ENCODE assay signal across 15 cellular contexts in genomic region chr18:28075501-28075900, GRCh38.
DNase-seq lines count a peak whose midpoint lies in the region; ATAC-seq, FAIRE-seq and TF ChIP-seq lines count a peak whose summit lies in the region.
"Had no signal": no experiment of that assay in that cellular context is flagged by ENCODE, and none has a peak within 500 bp of the region (broad histone marks: within the 10 kb centered on the region; RNA-seq: fewer than 3 reads in every experiment).

No MANE protein-coding gene starts in this region.

- H3K4ac ChIP-seq in H1 (replicated peaks; ENCODE audit: insufficient read length, low read depth, low read length) (no peak overlapping the region), mesendoderm (ENCODE audit: low read depth, low read length) (peak overlapping the region; percentile 91), neuronal stem cell (ENCODE audit: low read length) (no peak overlapping the region)

- no peak overlapping the region for H3K18ac ChIP-seq in H1 (ENCODE audit: extremely low read depth, low read length)
- peak overlapping the region; percentile 97 for H3K18ac ChIP-seq in mesendoderm (ENCODE audit: low read length)
- H3K18ac ChIP-seq in neuronal stem cell (ENCODE audit: low read length), result no peak overlapping the region

- no peak overlapping the region for H4K5ac ChIP-seq in H1 (ENCODE audit: insufficient read length, low read depth, low read length)
- H4K5ac ChIP-seq in mesendoderm (ENCODE audit: low read length), result no peak overlapping the region

- no peaks in the 10 kb centered on the region for H3K36me3 ChIP-seq in H1 (ENCODE audit: control insufficient read depth in 2 of 4, insufficient read depth in 4 of 4, low read length in 3 of 4)
- no peaks in the 10 kb centered on the region for H3K36me3 ChIP-seq in mesendoderm (ENCODE audit: control insufficient read depth, insufficient read depth, low read length)
- peaks cover 0 to 8% of the 10 kb centered on the region in 2 donors for H3K36me3 ChIP-seq in neuronal stem cell (replicated peaks in 1 of 2; ENCODE audit: control insufficient read depth in 2 of 2, insufficient read depth in 2 of 2, low read length in 2 of 2)
- H3K36me3 ChIP-seq: adrenal gland; BLaER1 treated with 17β-estradiol and CSF1 and Interleukin-3, amounts not matched to agents 10 nM and 100 nM had no signal

- no peaks in the 10 kb centered on the region for H3K23me2 ChIP-seq in H1 (ENCODE audit: low read depth, low read length)

- H3K4me2 ChIP-seq in H1 (ENCODE audit: insufficient read depth in 1 of 2, low read depth in 2 of 2, low read length in 2 of 2) (no peak overlapping the region), mesendoderm (ENCODE audit: low read length) (no peak overlapping the region), neuronal stem cell (ENCODE audit: insufficient read depth, low read length, poor library complexity, severe bottlenecking) (no peak overlapping the region)
- H3K4me2 ChIP-seq: BLaER1 treated with 17β-estradiol and CSF1 and Interleukin-3, amounts not matched to agents 10 nM and 100 nM had no signal

- ATAC-seq in HG03108 (IDR thresholded peaks at IDR 0.05; ENCODE audit: unreplicated experiment), result no peak
- no peak for ATAC-seq in activated CD4-positive, CD25-positive, alpha-beta regulatory T cell treated with anti-CD3 and anti-CD28 coated beads, Interleukin-2, amount 50 U/mL, for 24 hours
- ATAC-seq: effector memory CD8-positive, alpha-beta T cell had no signal

- H3K27me3 ChIP-seq in H1 (replicated peaks in 1 of 4; ENCODE audit: control insufficient read depth in 3 of 4, extremely low read depth in 1 of 4, insufficient read depth in 3 of 4, low read length in 3 of 4) (no peaks in the 10 kb centered on the region), mesendoderm (ENCODE audit: insufficient read depth, low read length, poor library complexity) (no peaks in the 10 kb centered on the region), neuronal stem cell (ENCODE audit: control insufficient read depth in 3 of 3, insufficient read depth in 3 of 3, low read depth in 1 of 3, low read length in 3 of 3) (no peaks in the 10 kb centered on the region)
- H3K27me3 ChIP-seq: adrenal gland; BLaER1 treated with 17β-estradiol and CSF1 and Interleukin-3, amounts not matched to agents 10 nM and 100 nM had no signal

- H2AK5ac ChIP-seq in H1 (ENCODE audit: low read depth, low read length) (no peak overlapping the region), mesendoderm (ENCODE audit: low read length) (no peak overlapping the region), neuronal stem cell (ENCODE audit: low read depth, low read length) (no peak overlapping the region)

- H3K9ac ChIP-seq in H1 (replicated peaks in 1 of 4; ENCODE audit: extremely low read depth in 1 of 4, low read depth in 3 of 4, low read length in 3 of 4) (no peak overlapping the region), mesendoderm (ENCODE audit: low read length) (no peak overlapping the region), neuronal stem cell (ENCODE audit: low read depth, low read length, poor library complexity) (no peak overlapping the region)
- H3K9ac ChIP-seq: BLaER1 treated with 17β-estradiol and CSF1 and Interleukin-3, amounts not matched to agents 10 nM and 100 nM; parathyroid adenoma had no signal

- H2BK15ac ChIP-seq in H1 (ENCODE audit: low read length) (no peak overlapping the region), mesendoderm (replicated peaks; ENCODE audit: low read depth) (peak overlapping the region; percentile 36), neuronal stem cell (ENCODE audit: low read length) (no peak overlapping the region)

- no peak overlapping the region for H2BK20ac ChIP-seq in H1 (ENCODE audit: low read length)

- no peak for TF ChIP-seq RAD21 in H1 (IDR thresholded peaks at IDR 0.05 in 1 of 2, conservative IDR thresholded peaks at IDR 0.05 in 1 of 2; ENCODE audit: low read depth in 2 of 2, low read length in 2 of 2)

- H2AFZ ChIP-seq in H1 (ENCODE audit: low read length) (no peak overlapping the region), neuronal stem cell (ENCODE audit: low read length) (no peak overlapping the region)
- H2AFZ ChIP-seq: parathyroid adenoma had no signal

- TF ChIP-seq POLR2A in H1 (IDR thresholded peaks at IDR 0.05; ENCODE audit: control extremely low read depth in 1 of 2, low read depth in 2 of 2, low read length in 2 of 2), result no peak

- WGBS in H1 (ENCODE audit: extremely low coverage in 1 of 2, insufficient coverage in 1 of 2, insufficient read length in 1 of 2, insufficient replicate concordance in 2 of 2, low coverage in 1 of 2, low lambda C conversion rate in 2 of 2, missing lambda C conversion rate in 1 of 2), 2 experiments, result 86% methylated on average over 3 of the region's 3 CpGs; no CpG with 5 or more reads in 1 of the 2 experiments
- no CpG with 5 or more reads among the region's 3 CpGs for WGBS in mesendoderm (ENCODE audit: extremely low coverage, insufficient coverage, low lambda C conversion rate)
- no CpG with 5 or more reads among the region's 3 CpGs for WGBS in neuronal stem cell (ENCODE audit: extremely low coverage in 2 of 2, insufficient read length in 2 of 2, insufficient replicate concordance in 1 of 2), 2 donors

- H3K4me1 ChIP-seq in H1 (replicated peaks in 1 of 4; ENCODE audit: control insufficient read depth in 3 of 4, insufficient read depth in 4 of 4, low read length in 3 of 4) (peaks cover 0 to 7% (median 3%) of the 10 kb centered on the region in 4 experiments; a peak in 5 of 7 replicates), mesendoderm (ENCODE audit: control insufficient read depth, low read depth, low read length) (peaks cover 31% of the 10 kb centered on the region), neuronal stem cell (ENCODE audit: control insufficient read depth in 2 of 2, insufficient read depth in 1 of 2, low read depth in 1 of 2, low read length in 2 of 2) (peaks cover 12 to 13% of the 10 kb centered on the region in 2 donors)

- H2BK120ac ChIP-seq in H1 (replicated peaks; ENCODE audit: low read depth, low read length) (no peak overlapping the region), mesendoderm (ENCODE audit: low read depth, low read length) (no peak overlapping the region), neuronal stem cell (ENCODE audit: low read depth, low read length) (no peak overlapping the region)

- POLR2A ChIA-PET in H1 (lab: Charles Lee; ENCODE audit: partially characterized antibody), result no interaction called here

- H2BK5ac ChIP-seq in H1 (ENCODE audit: low read depth, low read length) (no peak overlapping the region), mesendoderm (ENCODE audit: low read length) (peak overlapping the region; percentile 32), neuronal stem cell (ENCODE audit: low read length) (no peak overlapping the region)

- DNase-seq in COLO668 (lab: John Stamatoyannopoulos, UW; ENCODE audit: unreplicated experiment), result peak; percentile 25
- DNase-seq in M059J (ENCODE audit: low read depth), result peak; percentile 56
- no peak for DNase-seq in H1 (ENCODE audit: low read depth in 1 of 2, low spot score in 2 of 2)
- peak; percentile 91 for DNase-seq in mesendoderm
- no peak for DNase-seq in neuronal stem cell (ENCODE audit: low spot score)
- no peak for DNase-seq in occipital lobe (lab: John Stamatoyannopoulos, UW)
- DNase-seq: effector memory CD8-positive, alpha-beta T cell; NCI-H1694 treated with DMSO at 0.1 percent for 48 hours; stimulated activated CD8-positive, alpha-beta memory T cell treated with anti-CD3 and anti-CD28 coated beads, Interleukin-4, amount 100 ng/mL, for 48 hours; SW 1271 had no signal

- no peak for FAIRE-seq in H1 (lab: Jason Lieb, UNC)

- no peak overlapping the region for H2BK12ac ChIP-seq in H1 (ENCODE audit: low read depth, low read length)
- no peak overlapping the region for H2BK12ac ChIP-seq in neuronal stem cell (ENCODE audit: low read length)

- H4K8ac ChIP-seq in H1 (ENCODE audit: extremely low read depth, insufficient read depth, low read length), result no peak overlapping the region
- peak overlapping the region; percentile 87 for H4K8ac ChIP-seq in mesendoderm (ENCODE audit: low read depth, low read length)
- H4K8ac ChIP-seq in neuronal stem cell (ENCODE audit: low read depth, low read length), result no peak overlapping the region

- CTCF ChIA-PET in H1 (lab: Charles Lee; ENCODE audit: partially characterized antibody), result no interaction called here

- no peak for TF ChIP-seq CTCF in H1 (IDR thresholded peaks at IDR 0.05; ENCODE audit: control extremely low read depth in 1 of 3, insufficient read depth in 1 of 3, low read depth in 1 of 3, low read length in 3 of 3)

- no peak overlapping the region for H3K23ac ChIP-seq in H1 (ENCODE audit: insufficient read length)
- no peak overlapping the region for H3K23ac ChIP-seq in mesendoderm (ENCODE audit: low read length)
- H3K23ac ChIP-seq in neuronal stem cell (ENCODE audit: low read depth, low read length, poor library complexity), result no peak overlapping the region

- H3K79me1 ChIP-seq in H1 (ENCODE audit: low read depth, low read length) (no peaks in the 10 kb centered on the region; the same call in 1 of the 2 replicates), mesendoderm (ENCODE audit: low read length) (peaks cover 12% of the 10 kb centered on the region), neuronal stem cell (ENCODE audit: low read depth, low read length) (peaks cover under 1% of the 10 kb centered on the region)

- TF ChIP-seq EP300 in H1 (IDR thresholded peaks at IDR 0.05; ENCODE audit: borderline replicate concordance in 1 of 2, low read depth in 2 of 2, low read length in 2 of 2), result no peak

- no peak overlapping the region for H4K91ac ChIP-seq in H1 (replicated peaks; ENCODE audit: insufficient read length, low read length)
- H4K91ac ChIP-seq in neuronal stem cell (ENCODE audit: low read depth, low read length, poor library complexity), result no peak overlapping the region

- H4K20me1 ChIP-seq in H1 (replicated peaks in 1 of 2; ENCODE audit: control insufficient read depth in 1 of 2, insufficient read depth in 2 of 2, low read length in 2 of 2), result peaks cover 0 to 3% of the 10 kb centered on the region in 2 experiments
- H4K20me1 ChIP-seq: BLaER1 treated with 17β-estradiol and CSF1 and Interleukin-3, amounts not matched to agents 10 nM and 100 nM had no signal

- H3K56ac ChIP-seq in H1 (replicated peaks; ENCODE audit: insufficient read length, low read depth, low read length) (no peak overlapping the region), mesendoderm (ENCODE audit: low read length) (peak overlapping the region; percentile 72)

- no peaks in the 10 kb centered on the region for H3K9me3 ChIP-seq in H1 (ENCODE audit: insufficient read depth in 2 of 2, low read depth in 1 of 2, low read length in 1 of 2)
- no peaks in the 10 kb centered on the region for H3K9me3 ChIP-seq in neuronal stem cell (replicated peaks in 1 of 2; ENCODE audit: control insufficient read depth in 2 of 2, insufficient read depth in 1 of 2, low read depth in 1 of 2, low read length in 2 of 2)
- H3K9me3 ChIP-seq: adrenal gland; BLaER1 treated with 17β-estradiol and CSF1 and Interleukin-3, amounts not matched to agents 10 nM and 100 nM had no signal

- H3K79me2 ChIP-seq in H1 (ENCODE audit: control insufficient read depth in 1 of 2, insufficient read depth in 2 of 2, low read length in 2 of 2) (no peaks in the 10 kb centered on the region; a peak in 1 of 4 replicates), mesendoderm (ENCODE audit: control insufficient read depth, insufficient read depth, low read length) (peaks cover 14% of the 10 kb centered on the region)

- H3K4me3 ChIP-seq in H1 (ENCODE audit: extremely low read depth in 1 of 4, insufficient read depth in 2 of 4, low read depth in 3 of 4, low read length in 4 of 4) (no peak overlapping the region), mesendoderm (ENCODE audit: low read length) (no peak overlapping the region), neuronal stem cell (ENCODE audit: low read length in 2 of 2) (no peak overlapping the region)
- H3K4me3 ChIP-seq: adrenal gland; BLaER1 treated with 17β-estradiol and CSF1 and Interleukin-3, amounts not matched to agents 10 nM and 100 nM had no signal

- H3K27ac ChIP-seq in H1 (ENCODE audit: low read depth, low read length), result no peak overlapping the region
- H3K27ac ChIP-seq in mesendoderm (ENCODE audit: low read depth, low read length), result peak overlapping the region; percentile 65
- H3K27ac ChIP-seq in neuronal stem cell (replicated peaks; ENCODE audit: low read length), result no peak overlapping the region
- H3K27ac ChIP-seq: BLaER1 treated with 17β-estradiol and CSF1 and Interleukin-3, amounts not matched to agents 10 nM and 100 nM; parathyroid adenoma had no signal

- no peak overlapping the region for H3K14ac ChIP-seq in H1 (ENCODE audit: insufficient read length)
- H3K14ac ChIP-seq in neuronal stem cell (ENCODE audit: low read length), result no peak overlapping the region

Comparison
In these comparisons a context has a peak if more than half of its experiments do, and no peak if none do; other contexts are left out.
1. DNase-seq: peak in COLO668 (single experiment), M059J (single experiment) and mesendoderm (single experiment); none in H1 (0 of 2), neuronal stem cell (single experiment) and occipital lobe (single experiment).